Comparison of ENCODE assay signal across 8 cellular contexts in genomic region chr20:56249244-56249955, GRCh38. TPM values are rescaled to one million over a fixed set of nuclear protein-coding genes. Genes with fewer than 3 reads are reported as not detected.
A peak's percentile ranks its signal among the peaks of the same experiment; 100 is the strongest.
DNase-seq lines count a peak whose midpoint lies in the region; ATAC-seq and TF ChIP-seq lines count a peak whose summit lies in the region.

No MANE protein-coding gene starts in this region.

- no peak overlapping the region for H3K4me2 ChIP-seq in OCI-LY1 (ENCODE audit: low read length)

- CTCF ChIA-PET in CD4-positive, alpha-beta T cell (lab: Charles Lee), result no interaction called here

- H3K4me3 ChIP-seq in OCI-LY1 (ENCODE audit: low read depth, low read length, poor library complexity, severe bottlenecking) (no peak overlapping the region), esophagus squamous epithelium (no peak overlapping the region), spleen (no peak overlapping the region)

- H3K9me3 ChIP-seq in OCI-LY1 (ENCODE audit: low read length) (no peaks in the 10 kb centered on the region), esophagus squamous epithelium (no peaks in the 10 kb centered on the region), spleen (no peaks in the 10 kb centered on the region)
- H3K9me3 ChIP-seq in CD4-positive, alpha-beta T cell (ENCODE audit: control insufficient read depth, low read length), result no peaks in the 10 kb centered on the region

- no peaks in the 10 kb centered on the region for H3K79me2 ChIP-seq in OCI-LY1 (ENCODE audit: insufficient read depth, low read length)

- DNase-seq in DMS53 treated with DMSO at 0.1 percent for 48 hours (lab: John Stamatoyannopoulos, UW; ENCODE audit: unreplicated experiment) (peak; percentile 6), GM20000 (ENCODE audit: low spot score) (peak; percentile 29), esophagus squamous epithelium (lab: John Stamatoyannopoulos, UW) (no peak), spleen (no peak)
- peak; percentile 28 to 42 for DNase-seq in stimulated activated naive CD8-positive, alpha-beta T cell treated with anti-CD3 and anti-CD28 coated beads, Interleukin-15, amount 100 ng/mL, for 72 hours
- DNase-seq in CD4-positive, alpha-beta T cell, result no peak

- H3K27ac ChIP-seq in OCI-LY1 (ENCODE audit: low read depth, low read length, poor library complexity, severe bottlenecking) (no peak overlapping the region), esophagus squamous epithelium (no peak overlapping the region), spleen (no peak overlapping the region)
- H3K27ac ChIP-seq in CD4-positive, alpha-beta T cell (ENCODE audit: low read depth, low read length), result no peak overlapping the region

- H3K36me3 ChIP-seq in OCI-LY1 (ENCODE audit: insufficient read depth, low read length), result no peaks in the 10 kb centered on the region
- H3K36me3 ChIP-seq in esophagus squamous epithelium, result no peaks in the 10 kb centered on the region
- H3K36me3 ChIP-seq in spleen, result no peaks in the 10 kb centered on the region

- POLR2A ChIA-PET in CD4-positive, alpha-beta T cell (lab: Charles Lee), result no interaction called here

- H2AFZ ChIP-seq in OCI-LY1 (ENCODE audit: low read length), result no peak overlapping the region

- no peak overlapping the region for H3K9ac ChIP-seq in OCI-LY1 (ENCODE audit: low read length)

- no peaks in the 10 kb centered on the region for H3K36me3 Mint-ChIP-seq in CD4-positive, alpha-beta T cell (ENCODE audit: low read depth)

- H3K4me1 Mint-ChIP-seq in stimulated activated naive CD8-positive, alpha-beta T cell treated with anti-CD3 and anti-CD28 coated beads, Interleukin-15, amount 100 ng/mL, for 72 hours, result no peaks in the 10 kb centered on the region
- H3K4me1 Mint-ChIP-seq in CD4-positive, alpha-beta T cell (ENCODE audit: low read depth), result no peaks in the 10 kb centered on the region

- peaks cover 54% of the 10 kb centered on the region for H3K27me3 Mint-ChIP-seq in stimulated activated naive CD8-positive, alpha-beta T cell treated with anti-CD3 and anti-CD28 coated beads, Interleukin-15, amount 100 ng/mL, for 72 hours
- H3K27me3 Mint-ChIP-seq in CD4-positive, alpha-beta T cell, result peaks cover 72% of the 10 kb centered on the region

- no peaks in the 10 kb centered on the region for H3K9me3 Mint-ChIP-seq in stimulated activated naive CD8-positive, alpha-beta T cell treated with anti-CD3 and anti-CD28 coated beads, Interleukin-15, amount 100 ng/mL, for 72 hours
- no peaks in the 10 kb centered on the region for H3K9me3 Mint-ChIP-seq in CD4-positive, alpha-beta T cell

- peak; percentile 57 for TF ChIP-seq CTCF in GM20000 (IDR thresholded peaks at IDR 0.05; ENCODE audit: extremely low read depth, missing control alignments)
- TF ChIP-seq CTCF in OCI-LY1 (IDR thresholded peaks at IDR 0.05; ENCODE audit: low read length), result peak; percentile 87
- TF ChIP-seq CTCF in esophagus squamous epithelium (IDR thresholded peaks at IDR 0.05), result peak; percentile 19 to 67 (median 34)
- TF ChIP-seq CTCF in spleen (IDR thresholded peaks at IDR 0.05 in 8 of 11, conservative IDR thresholded peaks at IDR 0.05 in 3 of 11), result peak in 4 of 11 experiments; percentile 8 to 39 (median 16)
- TF ChIP-seq CTCF in CD4-positive, alpha-beta T cell (IDR thresholded peaks at IDR 0.05), result no peak

- peak; percentile 58 for ATAC-seq in stimulated activated naive CD8-positive, alpha-beta T cell treated with anti-CD3 and anti-CD28 coated beads, Interleukin-15, amount 100 ng/mL, for 72 hours
- ATAC-seq in GM18520 (IDR thresholded peaks at IDR 0.05; ENCODE audit: unreplicated experiment), result no peak
- ATAC-seq in CD4-positive, alpha-beta T cell (ENCODE audit: poor library complexity), result no peak

- TF ChIP-seq POLR2A in esophagus squamous epithelium (IDR thresholded peaks at IDR 0.05), result no peak
- no peak for TF ChIP-seq POLR2A in spleen (IDR thresholded peaks at IDR 0.05)

- WGBS in esophagus squamous epithelium, 2 donors, result 69 to 82% methylated on average over 25 to 32 of the region's 32 CpGs
- 68 to 77% (median 71%) methylated on average over 32 of the region's 32 CpGs for WGBS in spleen, 5 donors

- H3K27me3 ChIP-seq in OCI-LY1 (ENCODE audit: insufficient read depth, low read length) (no peaks in the 10 kb centered on the region), esophagus squamous epithelium (peaks cover 0 to 69% (median 0%) of the 10 kb centered on the region in 4 donors), spleen (replicated peaks in 1 of 7) (peaks cover 0 to 82% (median 11%) of the 10 kb centered on the region in 7 donors)
- H3K27me3 ChIP-seq in CD4-positive, alpha-beta T cell (ENCODE audit: control insufficient read depth, insufficient read depth, low read length), result peaks cover 18% of the 10 kb centered on the region

- no peaks in the 10 kb centered on the region for H3F3A ChIP-seq in OCI-LY1 (ENCODE audit: insufficient read depth, low read length)

- H3K4me3 Mint-ChIP-seq in stimulated activated naive CD8-positive, alpha-beta T cell treated with anti-CD3 and anti-CD28 coated beads, Interleukin-15, amount 100 ng/mL, for 72 hours, result no peak overlapping the region
- H3K4me3 Mint-ChIP-seq in CD4-positive, alpha-beta T cell, result no peak overlapping the region

- H4K20me1 ChIP-seq in OCI-LY1 (ENCODE audit: insufficient read depth, low read length), result no peaks in the 10 kb centered on the region

- H3K27ac Mint-ChIP-seq in stimulated activated naive CD8-positive, alpha-beta T cell treated with anti-CD3 and anti-CD28 coated beads, Interleukin-15, amount 100 ng/mL, for 72 hours, result no peak overlapping the region
- H3K27ac Mint-ChIP-seq in CD4-positive, alpha-beta T cell, result no peak overlapping the region

- H3K4me1 ChIP-seq in OCI-LY1 (ENCODE audit: insufficient read depth, low read length, severe bottlenecking), result no peaks in the 10 kb centered on the region
- peaks cover 0 to 6% (median 0%) of the 10 kb centered on the region in 3 donors for H3K4me1 ChIP-seq in esophagus squamous epithelium
- no peaks in the 10 kb centered on the region for H3K4me1 ChIP-seq in spleen

- intact Hi-C loops in esophagus squamous epithelium (cut with DNase I) (no loop called here), spleen (cut with DNase I; ENCODE audit: low total_unique reads) (no loop called here)
- intact Hi-C loops in CD4-positive, alpha-beta T cell (cut with DNase I, micrococcal nuclease), result loop anchor here (5.0 kb wide), 3 partner anchors 263 to 1098 kb away; no protein-coding TSS in a partner anchor

- no peaks in the 10 kb centered on the region for H3K9me2 ChIP-seq in OCI-LY1 (ENCODE audit: low read depth, low read length)

RNA-seq across cellular contexts. Expression of gene MC3R, which starts 0.9 kb away (rescaled TPM):
- total RNA-seq in esophagus squamous epithelium (not detected), spleen (not detected)
- polyA plus RNA-seq in spleen, result not detected
- total RNA-seq in CD4-positive, alpha-beta T cell, result not detected

Comparison
In these comparisons a context has a peak if more than half of its experiments do, and no peak if none do; other contexts are left out.
1. DNase-seq: peak in DMS53 treated with DMSO at 0.1 percent for 48 hours (single experiment), GM20000 (single experiment) and stimulated activated naive CD8-positive, alpha-beta T cell treated with anti-CD3 and anti-CD28 coated beads, Interleukin-15, amount 100 ng/mL, for 72 hours (2 of 2); none in esophagus squamous epithelium (single experiment), spleen (single experiment) and CD4-positive, alpha-beta T cell (0 of 10).
2. intact Hi-C loops: an anchor here in CD4-positive, alpha-beta T cell (5.0 kb wide); none called in esophagus squamous epithelium and spleen.